Comparison of ENCODE assay signal across 1 cellular context in genomic region chr19:43460362-43461016, GRCh38.
TF ChIP-seq lines count a peak whose summit lies in the region.

No MANE protein-coding gene starts in this region.

TF ChIP-seq in HEK293, 187 proteins besides CTCF, POLR2A, EP300 and RAD21 (continued from another document):
- TF ChIP-seq PRDM10 (tag by site-specific recombination; IDR thresholded peaks at IDR 0.05) (peak; percentile 94), MZF1 (tag by site-specific recombination; IDR thresholded peaks at IDR 0.05; ENCODE audit: borderline replicate concordance) (no peak), SP2 (tag by site-specific recombination; IDR thresholded peaks at IDR 0.05) (no peak), ZNF223 (tag by site-specific recombination; IDR thresholded peaks at IDR 0.05) (no peak), ZNF513 (tag by site-specific recombination; IDR thresholded peaks at IDR 0.05) (no peak)
